8 cellular contexts compared by ENCODE assay signal in genomic region chr10:27099448-27099847, GRCh38. TPM values are rescaled to one million over a fixed set of nuclear protein-coding genes. Genes with fewer than 3 reads are reported as not detected.
A peak's percentile ranks its signal among the peaks of the same experiment; 100 is the strongest.
DNase-seq lines count a peak whose midpoint lies in the region; ATAC-seq and TF ChIP-seq lines count a peak whose summit lies in the region.

No MANE protein-coding gene starts in this region.

- peak overlapping the region; percentile 92 for H3K9ac ChIP-seq in PC-3 (ENCODE audit: low read length)

- H3K4me1 ChIP-seq in CD8-positive, alpha-beta memory T cell (ENCODE audit: insufficient read depth, low read length), result peaks cover 21% of the 10 kb centered on the region
- H3K4me1 ChIP-seq in PC-3 (ENCODE audit: insufficient read depth, low read length) (peaks cover 11% of the 10 kb centered on the region; the same call in 1 of the 2 replicates), ovary (ENCODE audit: insufficient read depth) (peaks cover 4% of the 10 kb centered on the region)

- no peak for TF ChIP-seq POLR2A in ovary (IDR thresholded peaks at IDR 0.05)

- DNase-seq in CD8-positive, alpha-beta memory T cell, result no peak
- DNase-seq in PC-3, result no peak
- DNase-seq in epithelial cell of esophagus (ENCODE audit: low read depth), result no peak
- DNase-seq in ovary, result no peak
- no peak for DNase-seq in AG08396 (ENCODE audit: low spot score)
- no peak for DNase-seq in NCI-H2171 treated with DMSO at 0.1 percent for 48 hours (lab: John Stamatoyannopoulos, UW)
- no peak for DNase-seq in T1000 (lab: John Stamatoyannopoulos, UW)

- peak overlapping the region; percentile 77 for H3K4me3 ChIP-seq in CD8-positive, alpha-beta memory T cell (ENCODE audit: low read length)
- H3K4me3 ChIP-seq in PC-3 (ENCODE audit: low read length) (peak overlapping the region; percentile 97), epithelial cell of esophagus (ENCODE audit: low read length) (peak overlapping the region; percentile 84), ovary (peak overlapping the region; percentile 47)

- POLR2A ChIA-PET in CD8-positive, alpha-beta memory T cell (lab: Charles Lee), result interaction anchor here (1.4 kb wide), 1 partner anchor 55 kb away, joined by 8 read pairs; the partner anchor contains the start of gene YME1L1
- POLR2A ChIA-PET in PC-3 (lab: Charles Lee; ENCODE audit: unreplicated experiment), result no interaction called here

- H2AFZ ChIP-seq in PC-3 (ENCODE audit: low read length), result peak overlapping the region; percentile 100

- no peaks in the 10 kb centered on the region for H4K20me1 ChIP-seq in PC-3 (ENCODE audit: low read length)

- CTCF ChIA-PET in CD8-positive, alpha-beta memory T cell (lab: Charles Lee), result no interaction called here
- CTCF ChIA-PET in PC-3 (lab: Charles Lee), result no interaction called here

- BruUV-seq in PC-3 (replicated peaks; lab: Mats Ljungman, UMichigan), result no TSS peak

- no peaks in the 10 kb centered on the region for H3K9me2 ChIP-seq in PC-3 (replicated peaks; ENCODE audit: low read length)

- no peaks in the 10 kb centered on the region for H3K9me3 ChIP-seq in CD8-positive, alpha-beta memory T cell (ENCODE audit: low read length)
- H3K9me3 ChIP-seq in PC-3 (ENCODE audit: low read length) (no peaks in the 10 kb centered on the region), ovary (no peaks in the 10 kb centered on the region)

- TF ChIP-seq EP300 in ovary (IDR thresholded peaks at IDR 0.05), result no peak

- no peaks in the 10 kb centered on the region for H3K27me3 ChIP-seq in CD8-positive, alpha-beta memory T cell (ENCODE audit: insufficient read depth, low read length, poor library complexity, severe bottlenecking)
- no peaks in the 10 kb centered on the region for H3K27me3 ChIP-seq in PC-3 (ENCODE audit: low read length)
- no peaks in the 10 kb centered on the region for H3K27me3 ChIP-seq in ovary

- H3K27me3 Mint-ChIP-seq in CD8-positive, alpha-beta memory T cell, result peaks cover 0 to 6% of the 10 kb centered on the region in 2 donors

- H3K79me2 ChIP-seq in PC-3 (ENCODE audit: low read length), result peaks cover 14% of the 10 kb centered on the region

- TF ChIP-seq CTCF in PC-3 (conservative IDR thresholded peaks at IDR 0.05; ENCODE audit: low read depth, low read length), result no peak
- TF ChIP-seq CTCF in epithelial cell of esophagus (IDR thresholded peaks at IDR 0.05; ENCODE audit: insufficient read depth, low read depth, low read length, missing control alignments), result no peak
- TF ChIP-seq CTCF in ovary (IDR thresholded peaks at IDR 0.05), result no peak

- peak overlapping the region; percentile 90 to 98 (median 93) for H3K4me3 Mint-ChIP-seq in CD8-positive, alpha-beta memory T cell

- peaks cover 0 to 3% (median 0%) of the 10 kb centered on the region in 5 donors for H3K9me3 Mint-ChIP-seq in CD8-positive, alpha-beta memory T cell

- H3K4me1 Mint-ChIP-seq in CD8-positive, alpha-beta memory T cell, result peaks cover 33 to 47% (median 43%) of the 10 kb centered on the region in 3 donors

- H3K4me2 ChIP-seq in PC-3 (ENCODE audit: low read length), result peak overlapping the region; percentile 99

- ATAC-seq in PC-3 (no peak), HG02885 (IDR thresholded peaks at IDR 0.05; ENCODE audit: poor library complexity, unreplicated experiment) (no peak)

- H3F3A ChIP-seq in PC-3 (ENCODE audit: low read length, unreplicated experiment), result no peaks in the 10 kb centered on the region

- H3K27ac Mint-ChIP-seq in CD8-positive, alpha-beta memory T cell, result peak overlapping the region in 7 of 8 donors; percentile 92 to 98 (median 95)

- no peaks in the 10 kb centered on the region for H3K36me3 ChIP-seq in CD8-positive, alpha-beta memory T cell (ENCODE audit: insufficient read depth, low read length)
- H3K36me3 ChIP-seq in PC-3 (ENCODE audit: low read depth, low read length) (no peaks in the 10 kb centered on the region), ovary (no peaks in the 10 kb centered on the region)

- intact Hi-C loops in PC-3 (cut with micrococcal nuclease), result no loop called here
- intact Hi-C loops in ovary (cut with DNase I), result no loop called here

- H3K36me3 Mint-ChIP-seq in CD8-positive, alpha-beta memory T cell, result peaks cover 0 to 8% (median 0%) of the 10 kb centered on the region in 3 donors

- 5 to 20% (median 10%) methylated on average over 11 of the region's 11 CpGs for WGBS in ovary, 3 donors

- H3K27ac ChIP-seq in CD8-positive, alpha-beta memory T cell (ENCODE audit: low read depth, low read length), result peak overlapping the region; percentile 76
- H3K27ac ChIP-seq in PC-3 (ENCODE audit: low read length), result no peak overlapping the region
- H3K27ac ChIP-seq in ovary, result peak overlapping the region in 1 of 2 donors; percentile 94

RNA-seq across cellular contexts. Expression of gene ANKRD26, which starts 0.8 kb away (rescaled TPM):
- 1 to 10 TPM; 9.5 to 9.7 TPM for total RNA-seq in CD8-positive, alpha-beta memory T cell
- 2.4 TPM for polyA plus RNA-seq in CD8-positive, alpha-beta memory T cell
- 2.9 and 5.0 TPM in 2 replicates for total RNA-seq in PC-3 (2014; rRNA removed)
- total RNA-seq in ovary, result 10 to 100 TPM in 2 of 7 donors, 1 to 10 TPM in 5; 7.1 to 12.1 (median 8.8) TPM
- 1 to 10 TPM; 2.2 to 3.5 TPM for polyA plus RNA-seq in ovary

RNA-seq across cellular contexts. Expression of gene YME1L1, which starts 54.7 kb away (rescaled TPM):
- 100 to 1,000 TPM; 121 to 124 TPM for total RNA-seq in CD8-positive, alpha-beta memory T cell
- polyA plus RNA-seq in CD8-positive, alpha-beta memory T cell, result 114 TPM
- total RNA-seq in PC-3 (2014; rRNA removed), result 71.6 and 87.9 TPM in 2 replicates
- total RNA-seq in ovary, result 100 to 1,000 TPM in 1 of 7 donors, 10 to 100 TPM in 6; 42.8 to 103 (median 78.9) TPM
- 10 to 100 TPM; 45.3 to 86.9 TPM for polyA plus RNA-seq in ovary

RNA-seq across cellular contexts. Expression of gene MASTL, which starts 55.7 kb away (rescaled TPM):
- 10 to 100 TPM; 22.6 to 22.8 TPM for total RNA-seq in CD8-positive, alpha-beta memory T cell
- 3.4 TPM for polyA plus RNA-seq in CD8-positive, alpha-beta memory T cell
- total RNA-seq in PC-3 (2014; rRNA removed) (18.6 and 21.2 TPM in 2 replicates), ovary (1 to 10 TPM; 2.8 to 7.5 (median 5.2) TPM)
- 1 to 10 TPM; 3.8 to 6.3 TPM for polyA plus RNA-seq in ovary

Comparison
In these comparisons a context has a peak if more than half of its experiments do, and no peak if none do; other contexts are left out.
1. H3K4me3 ChIP-seq: peak in every context shown above with its lines; median percentile 97 in PC-3; 84 in epithelial cell of esophagus; 77 in CD8-positive, alpha-beta memory T cell; 47 in ovary.